In the genomic region with DNA sequence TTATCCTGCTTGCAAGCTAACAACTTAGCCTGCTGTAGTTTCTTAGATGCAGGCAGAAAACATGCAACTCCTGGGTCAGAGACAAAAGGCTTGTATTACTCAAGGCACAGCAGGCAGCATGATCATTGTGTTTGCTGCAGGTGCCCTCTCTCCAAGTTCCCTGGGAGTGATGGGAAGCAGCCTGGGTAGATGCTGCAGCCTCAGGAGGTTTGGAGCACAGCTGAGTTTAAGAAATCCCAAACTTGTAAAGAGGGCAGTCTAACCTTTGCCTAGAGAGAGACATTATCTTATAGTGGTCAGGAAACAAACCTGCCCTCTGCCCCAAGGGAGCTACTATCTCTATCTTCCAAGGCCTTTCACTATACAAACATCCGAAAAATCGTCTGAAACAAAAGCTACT, we compare ENCODE assay signal across 24 cellular contexts.
"Had no signal": no experiment of that assay in that cellular context is flagged by ENCODE, and none has a peak within 500 bp of the region (broad histone marks: within the 10 kb centered on the region; RNA-seq: fewer than 3 reads in every experiment).

No MANE protein-coding gene starts in this region.

- H3K27ac Mint-ChIP-seq: activated T-cell treated with anti-CD3 and anti-CD28 coated beads, Interleukin-2, amount 50 U/mL, for 72 hours; dendritic cell treated with granulocyte-macrophage colony-stimulating factor and Interleukin-4, amounts not matched to agents 40 ng/mL and 50 ng/mL, for 4 days; mesothelial cell of epicardium; natural killer cell treated with Interleukin-12 subunit alpha and Interleukin-12 subunit beta and Interleukin-15 and Interleukin-18, amount 100 ng/mL, for 72 hours had no signal

- H3K36me3 ChIP-seq: ascending aorta, breast epithelium, esophagus squamous epithelium, thyroid gland, vagina had no signal

- H3K9me3 Mint-ChIP-seq: activated T-cell treated with anti-CD3 and anti-CD28 coated beads, Interleukin-2, amount 50 U/mL, for 72 hours; dendritic cell treated with granulocyte-macrophage colony-stimulating factor and Interleukin-4, amounts not matched to agents 40 ng/mL and 50 ng/mL, for 4 days; mesothelial cell of epicardium; natural killer cell treated with Interleukin-12 subunit alpha and Interleukin-12 subunit beta and Interleukin-15 and Interleukin-18, amount 100 ng/mL, for 72 hours had no signal

- H3K4me1 ChIP-seq: thyroid gland, vagina had no signal

- H3K27ac ChIP-seq: ascending aorta, esophagus squamous epithelium, thyroid gland, vagina, VCaP had no signal

- ATAC-seq: activated T-cell treated with anti-CD3 and anti-CD28 coated beads, Interleukin-2, amount 50 U/mL, for 72 hours; left lobe of liver; natural killer cell treated with Interleukin-12 subunit alpha and Interleukin-12 subunit beta and Interleukin-15 and Interleukin-18, amount 100 ng/mL, for 72 hours had no signal

- H3K4me3 ChIP-seq: ascending aorta, breast epithelium, esophagus squamous epithelium, lung, thyroid gland, vagina had no signal

- H3K9me3 ChIP-seq: ascending aorta, breast epithelium, esophagus squamous epithelium, thyroid gland, vagina had no signal

- H3K27me3 ChIP-seq: ascending aorta, breast epithelium, thyroid gland, vagina had no signal

- H3K36me3 Mint-ChIP-seq: mesothelial cell of epicardium; natural killer cell treated with Interleukin-12 subunit alpha and Interleukin-12 subunit beta and Interleukin-15 and Interleukin-18, amount 100 ng/mL, for 72 hours had no signal

- FAIRE-seq: endothelial cell of umbilical vein, keratinocyte had no signal

- H3K4me3 Mint-ChIP-seq: activated T-cell treated with anti-CD3 and anti-CD28 coated beads, Interleukin-2, amount 50 U/mL, for 72 hours; dendritic cell treated with granulocyte-macrophage colony-stimulating factor and Interleukin-4, amounts not matched to agents 40 ng/mL and 50 ng/mL, for 4 days; mesothelial cell of epicardium; natural killer cell treated with Interleukin-12 subunit alpha and Interleukin-12 subunit beta and Interleukin-15 and Interleukin-18, amount 100 ng/mL, for 72 hours had no signal

- DNase-seq: activated CD4-positive, alpha-beta T cell treated with anti-CD3 and anti-CD28 coated beads for 1 hour; activated effector memory CD4-positive, alpha-beta T cell treated with anti-CD3 and anti-CD28 coated beads, Interleukin-2, amount 50 U/mL, for 16 hours; activated naive CD4-positive, alpha-beta T cell treated with anti-CD3 and anti-CD28 coated beads, Interleukin-2, amount 50 U/mL, for 16 hours; activated T-cell treated with anti-CD3 and anti-CD28 coated beads, Interleukin-2, amount 50 U/mL, for 72 hours; effector CD8-positive, alpha-beta T cell; esophagus squamous epithelium; occipital lobe; stimulated activated CD4-positive, alpha-beta T cell treated with anti-CD3 and anti-CD28 coated beads, Interleukin-12 subunit alpha, Interleukin-12 subunit beta, amount 100 ng/mL, for 4 hours; stimulated activated CD4-positive, alpha-beta T cell treated with anti-CD3 and anti-CD28 coated beads, Interleukin-1b, Interleukin-23, amount 100 ng/mL, for 48 hours; stimulated activated CD8-positive, alpha-beta memory T cell treated with anti-CD3 and anti-CD28 coated beads, Interleukin-4, amount 100 ng/mL, for 48 hours; stimulated activated naive CD4-positive, alpha-beta T cell treated with Interleukin-2 at 50 U/mL for 16 hours; T1000; thyroid gland had no signal
